12 cellular contexts compared by ENCODE assay signal in the genomic region with DNA sequence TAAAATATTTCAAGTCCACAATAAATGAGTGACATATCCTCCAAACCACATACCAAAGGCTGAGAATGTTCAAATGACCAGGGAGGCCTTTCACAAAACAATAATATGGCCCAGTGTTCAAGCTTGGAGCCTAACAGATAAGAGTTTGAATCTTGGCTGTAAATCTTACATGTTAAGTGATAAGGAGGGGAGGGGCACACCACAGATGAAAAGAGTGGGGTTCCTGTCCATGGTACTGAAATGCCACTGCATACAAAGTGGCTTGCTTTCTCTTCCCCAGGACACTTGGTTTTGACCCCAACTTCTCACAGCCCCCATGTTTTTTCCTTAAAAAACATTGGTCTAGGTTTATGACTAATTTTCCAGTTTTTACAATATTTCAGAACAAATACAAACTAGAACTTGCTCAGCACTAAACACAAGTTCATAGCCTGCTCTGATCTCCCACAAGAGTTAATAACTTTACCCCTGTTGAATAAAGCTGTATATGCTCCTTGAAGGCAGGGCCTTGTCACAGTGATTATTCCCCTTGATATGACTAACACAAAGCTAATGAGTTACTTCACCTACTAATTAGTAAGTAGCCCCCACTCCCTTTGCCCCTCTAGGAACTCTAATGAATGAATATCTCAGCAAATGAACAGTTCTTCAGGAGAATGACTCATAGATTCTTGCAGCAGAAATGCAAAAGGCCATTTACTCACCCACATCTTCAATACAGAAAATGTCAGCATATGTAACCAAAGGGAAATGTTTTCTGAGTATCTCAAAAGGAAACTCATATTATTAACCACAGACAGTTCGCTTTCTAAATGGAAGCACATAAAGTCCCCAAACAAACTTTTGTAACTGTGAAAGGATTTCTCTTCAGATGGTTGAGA.
A peak's percentile ranks its signal among the peaks of the same experiment; 100 is the strongest.
DNase-seq lines count a peak whose midpoint lies in the region; ATAC-seq, FAIRE-seq and TF ChIP-seq lines count a peak whose summit lies in the region.
"Had no signal": no experiment of that assay in that cellular context is flagged by ENCODE, and none has a peak within 500 bp of the region (broad histone marks: within the 10 kb centered on the region; RNA-seq: fewer than 3 reads in every experiment).

No MANE protein-coding gene starts in this region.

- no peaks in the 10 kb centered on the region for H3K27me3 ChIP-seq in Karpas-422 (ENCODE audit: low read length)
- H3K27me3 ChIP-seq in astrocyte (ENCODE audit: insufficient read depth, low read length): no peaks in the 10 kb centered on the region
- H3K27me3 ChIP-seq: gastrocnemius medialis had no signal

- H3K27ac Mint-ChIP-seq in astrocyte (ENCODE audit: unreplicated experiment): peak overlapping the region; percentile 24
- H3K27ac Mint-ChIP-seq: activated naive CD8-positive, alpha-beta T cell had no signal

- H3K9me2 ChIP-seq in Karpas-422 (replicated peaks; ENCODE audit: insufficient read depth, low read length): no peaks in the 10 kb centered on the region

- H3K9ac ChIP-seq in Karpas-422 (ENCODE audit: low read length) (no peak overlapping the region), astrocyte (ENCODE audit: low read length) (no peak overlapping the region)

- no peak for ATAC-seq in HG03565 (IDR thresholded peaks at IDR 0.05; ENCODE audit: unreplicated experiment)
- ATAC-seq: gastrocnemius medialis had no signal

- H3K79me2 ChIP-seq in Karpas-422 (ENCODE audit: low read length): no peaks in the 10 kb centered on the region
- H3K79me2 ChIP-seq in astrocyte (ENCODE audit: insufficient read depth, low read length): no peaks in the 10 kb centered on the region

- H4K20me1 ChIP-seq in Karpas-422 (ENCODE audit: insufficient read depth, low read depth, low read length) (no peaks in the 10 kb centered on the region), astrocyte (ENCODE audit: insufficient read depth, low read length) (no peaks in the 10 kb centered on the region)

- H2AFZ ChIP-seq in Karpas-422 (ENCODE audit: low read length) (no peak overlapping the region), astrocyte (ENCODE audit: low read depth, low read length) (no peak overlapping the region)

- H3K4me2 ChIP-seq in Karpas-422 (ENCODE audit: low read depth, low read length, poor library complexity, severe bottlenecking) (no peak overlapping the region), astrocyte (ENCODE audit: low read length) (peak overlapping the region; percentile 34)

- TF ChIP-seq CTCF in astrocyte (IDR thresholded peaks at IDR 0.05; ENCODE audit: insufficient read depth, low read depth, low read length) (no peak), D721Med (IDR thresholded peaks at IDR 0.05; ENCODE audit: insufficient read depth, missing control alignments) (no peak)

- peaks cover 8% of the 10 kb centered on the region for H3K4me1 Mint-ChIP-seq in astrocyte (ENCODE audit: low read depth, unreplicated experiment)

- H3K4me1 ChIP-seq in Karpas-422 (ENCODE audit: low read length) (peaks cover under 1% of the 10 kb centered on the region), astrocyte (ENCODE audit: insufficient read depth, low read length) (peaks cover 4% of the 10 kb centered on the region)
- H3K4me1 ChIP-seq: gastrocnemius medialis had no signal

- H3K27me3 Mint-ChIP-seq in astrocyte (ENCODE audit: low read depth, unreplicated experiment): no peaks in the 10 kb centered on the region

- no peaks in the 10 kb centered on the region for H3K36me3 Mint-ChIP-seq in astrocyte (ENCODE audit: low read depth, unreplicated experiment)
- H3K36me3 Mint-ChIP-seq: activated naive CD8-positive, alpha-beta T cell had no signal

- FAIRE-seq in astrocyte (lab: Jason Lieb, UNC): peak; percentile 37
- FAIRE-seq in D721Med (lab: Jason Lieb, UNC): no peak

- no peak overlapping the region for H3K4me3 Mint-ChIP-seq in astrocyte (ENCODE audit: unreplicated experiment)
- H3K4me3 Mint-ChIP-seq: activated naive CD8-positive, alpha-beta T cell had no signal

- H3K27ac ChIP-seq in Karpas-422 (ENCODE audit: low read length) (no peak overlapping the region), astrocyte (ENCODE audit: low read depth, low read length) (no peak overlapping the region)
- H3K27ac ChIP-seq: gastrocnemius medialis had no signal

- H3K4me3 ChIP-seq in Karpas-422 (ENCODE audit: low read length) (no peak overlapping the region), astrocyte (ENCODE audit: insufficient read depth, low read depth, low read length) (no peak overlapping the region)
- H3K4me3 ChIP-seq: gastrocnemius medialis had no signal

- H3K36me3 ChIP-seq in Karpas-422 (ENCODE audit: insufficient read depth, low read length): no peaks in the 10 kb centered on the region
- H3K36me3 ChIP-seq in astrocyte (ENCODE audit: insufficient read depth, low read length): peaks cover 4% of the 10 kb centered on the region
- H3K36me3 ChIP-seq: gastrocnemius medialis had no signal

- H3K9me3 Mint-ChIP-seq in astrocyte (ENCODE audit: unreplicated experiment): no peaks in the 10 kb centered on the region

- H3K9me3 ChIP-seq in Karpas-422 (ENCODE audit: low read length) (no peaks in the 10 kb centered on the region), astrocyte (ENCODE audit: insufficient read depth, low read depth, low read length) (no peaks in the 10 kb centered on the region)
- H3K9me3 ChIP-seq: gastrocnemius medialis had no signal

- peak; percentile 31 for DNase-seq in EL
- peak; percentile 53 for DNase-seq in Karpas-422
- DNase-seq in astrocyte (ENCODE audit: low read depth): peak; percentile 78
- DNase-seq in iPS-NIHi7 (ENCODE audit: extremely low spot score): peak; percentile 57
- DNase-seq in D341Med (ENCODE audit: low spot score): no peak
- no peak for DNase-seq in D721Med (ENCODE audit: insufficient read length, low spot score)
- DNase-seq in H4 (ENCODE audit: low spot score): no peak
- DNase-seq: gastrocnemius medialis, NCI-H510A treated with DMSO at 0.1 percent for 48 hours, T-helper 9 cell had no signal

Comparison
In these comparisons a context has a peak if more than half of its experiments do, and no peak if none do; other contexts are left out.
1. DNase-seq: peak in EL (single experiment), Karpas-422 (single experiment), astrocyte (single experiment) and iPS-NIHi7 (single experiment); none in D341Med (single experiment), D721Med (single experiment) and H4 (single experiment).